ENCODE assay signal across 8 cellular contexts in genomic region chr17:43024407-43025289, GRCh38. TPM values are rescaled to one million over a fixed set of nuclear protein-coding genes. Genes with fewer than 3 reads are reported as not detected.
A peak's percentile ranks its signal among the peaks of the same experiment; 100 is the strongest.
DNase-seq lines count a peak whose midpoint lies in the region; TF ChIP-seq lines count a peak whose summit lies in the region.

RND2 (plus strand) TSS chr17:43025231; CDS start chr17:43025348, 117 bp downstream.

- peak; percentile 21 for TF ChIP-seq POLR2A in transverse colon (IDR thresholded peaks at IDR 0.05)

- 0% methylated on average over 34 of the region's 61 CpGs; no CpG with 5 or more reads in 1 of the 2 donors for WGBS in transverse colon (ENCODE audit: low coverage in 1 of 2), 2 donors

- in situ Hi-C loops in transverse colon (cut with MboI; ENCODE audit: low pct_ligation_motif_present in 1 of 4, low pct_unique_long_range_greater_than_20kb in 1 of 4, low sequenced_read_pairs in 3 of 4) = loop anchor here in 2 of 4 donors (25.0 kb wide), 1 partner anchor 313 kb away; no protein-coding TSS in a partner anchor

- H3K9me3 ChIP-seq in right atrium auricular region (no peaks in the 10 kb centered on the region), transverse colon (no peaks in the 10 kb centered on the region)

- H3K4me1 Mint-ChIP-seq in T-helper 2 cell treated with Interferon-gamma antibody and Interleukin-4, amounts not matched to agents 5 μg/mL and 100 μg/mL, for 36 hours (ENCODE audit: low read depth) = peaks cover 16% of the 10 kb centered on the region

- peak; percentile 50 for TF ChIP-seq CTCF in GM20000 (IDR thresholded peaks at IDR 0.05; ENCODE audit: extremely low read depth, missing control alignments)
- TF ChIP-seq CTCF in right atrium auricular region (IDR thresholded peaks at IDR 0.05) = peak; percentile 62 to 81
- peak; percentile 52 to 80 (median 64) for TF ChIP-seq CTCF in transverse colon (IDR thresholded peaks at IDR 0.05)

- no peaks in the 10 kb centered on the region for H3K36me3 Mint-ChIP-seq in T-helper 2 cell treated with Interferon-gamma antibody and Interleukin-4, amounts not matched to agents 5 μg/mL and 100 μg/mL, for 36 hours (ENCODE audit: low read depth)

- intact Hi-C loops in posterior vena cava (cut with DNase I) = loop anchor here (5.0 to 10.0 kb wide), 3 partner anchors 103 to 290 kb away; partner anchors contain the start of genes BRCA1 (in 1 of the 2) and NBR1 (in 1 of the 2)
- intact Hi-C loops in transverse colon (cut with DNase I; ENCODE audit: low total_unique reads) = no loop called here

- H3K27me3 Mint-ChIP-seq in T-helper 2 cell treated with Interferon-gamma antibody and Interleukin-4, amounts not matched to agents 5 μg/mL and 100 μg/mL, for 36 hours (ENCODE audit: low read depth) = peaks cover 10% of the 10 kb centered on the region

- no peaks in the 10 kb centered on the region for H3K9me3 Mint-ChIP-seq in T-helper 2 cell treated with Interferon-gamma antibody and Interleukin-4, amounts not matched to agents 5 μg/mL and 100 μg/mL, for 36 hours

- peak within 1 kb of the TSS; percentile 87 for H3K4me3 Mint-ChIP-seq in T-helper 2 cell treated with Interferon-gamma antibody and Interleukin-4, amounts not matched to agents 5 μg/mL and 100 μg/mL, for 36 hours

- no peaks in the 10 kb centered on the region for H3K27me3 ChIP-seq in right atrium auricular region
- peaks cover 3% of the 10 kb centered on the region for H3K27me3 ChIP-seq in transverse colon

- TF ChIP-seq EP300 in transverse colon (IDR thresholded peaks at IDR 0.05; ENCODE audit: low read depth) = no peak

- H3K27ac Mint-ChIP-seq in T-helper 2 cell treated with Interferon-gamma antibody and Interleukin-4, amounts not matched to agents 5 μg/mL and 100 μg/mL, for 36 hours = peak within 1 kb of the TSS; percentile 65

- DNase-seq in AG08395 (ENCODE audit: low spot score) (peak; percentile 97), GM20000 (ENCODE audit: low spot score) (peak; percentile 94), NCI-H187 (lab: John Stamatoyannopoulos, UW) (peak; percentile 69 to 83), anterior cingulate cortex (lab: John Stamatoyannopoulos, UW) (peak in 57 of 58 donors; percentile 12 to 93 (median 80)), right atrium auricular region (ENCODE audit: low spot score) (peak; percentile 93), posterior vena cava (ENCODE audit: low spot score) (peak; percentile 96), transverse colon (peak; percentile 87)
- peak; percentile 74 for DNase-seq in T-helper 2 cell treated with Interferon-gamma antibody and Interleukin-4, amounts not matched to agents 5 μg/mL and 100 μg/mL, for 36 hours (ENCODE audit: low spot score)

- H3K27ac ChIP-seq in right atrium auricular region (peak within 1 kb of the TSS; percentile 72 to 73), transverse colon (peak within 1 kb of the TSS; percentile 67 to 86 (median 74))

- H3K36me3 ChIP-seq in right atrium auricular region (no peaks in the 10 kb centered on the region), transverse colon (no peaks in the 10 kb centered on the region)

- H3K4me1 ChIP-seq in right atrium auricular region (peaks cover 0 to 33% of the 10 kb centered on the region in 2 donors), transverse colon (peaks cover 6 to 31% (median 25%) of the 10 kb centered on the region in 4 donors)

- H3K4me3 ChIP-seq in right atrium auricular region = peak within 1 kb of the TSS; percentile 43 to 65
- H3K4me3 ChIP-seq in transverse colon = peak within 1 kb of the TSS; percentile 35 to 57 (median 43)

RNA-seq across cellular contexts. Expression of gene RND2, which starts in this region (rescaled TPM):
- 1 to 10 TPM in 1 of 2 donors, under 1 TPM in 1; 0.63 to 3.5 TPM for total RNA-seq in right atrium auricular region
- total RNA-seq in posterior vena cava = 1 to 10 TPM; 1.9 to 2.2 TPM
- under 1 TPM in 2 of 4 donors, not detected in 2; 0.41 to 0.64 TPM for total RNA-seq in transverse colon

Comparison
In these comparisons a context has a peak if more than half of its experiments do, and no peak if none do; other contexts are left out.
1. Peak in every context shown above with its lines: DNase-seq, H3K4me3 ChIP-seq and H3K27ac ChIP-seq.
2. Peak in DNase-seq, H3K4me3 ChIP-seq and H3K27ac ChIP-seq in transverse colon; RNA of the gene not detected or under 1 TPM.